10 cellular contexts compared by ENCODE assay signal in the genomic region with DNA sequence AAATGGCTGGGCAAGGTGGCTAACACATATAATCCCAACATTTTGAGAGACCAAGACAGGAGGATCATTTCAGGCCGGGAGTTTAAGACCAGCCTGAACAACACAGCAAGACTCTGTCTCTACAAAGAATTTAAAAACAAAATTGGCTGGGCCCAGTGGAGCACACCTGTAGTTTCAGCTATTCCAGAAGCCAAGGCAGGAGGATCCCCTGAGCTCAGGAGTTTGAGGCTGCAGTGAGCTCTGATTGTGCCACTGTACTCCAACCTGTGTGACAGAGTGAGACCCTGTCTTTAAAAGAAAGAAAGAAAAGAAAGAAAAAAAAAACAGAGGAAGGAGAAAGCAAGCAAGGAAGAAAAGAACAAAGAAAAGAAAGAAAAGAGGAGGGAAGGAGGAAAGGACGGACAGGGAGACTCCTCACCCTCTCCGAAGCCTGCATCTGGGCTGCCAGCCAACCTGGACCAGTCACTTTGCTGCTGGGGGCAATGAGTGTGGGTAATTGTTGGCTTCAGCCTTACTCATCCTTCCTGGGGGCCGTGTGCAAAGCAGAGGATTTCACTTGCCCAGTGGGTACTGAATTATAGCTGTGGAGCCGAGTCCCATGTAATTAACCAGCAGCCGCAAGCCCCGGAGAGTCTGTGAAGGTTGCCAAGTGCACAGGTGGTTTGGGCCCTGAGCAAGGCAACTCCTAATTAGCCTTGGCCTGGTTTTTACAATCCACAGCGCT. TPM values are rescaled to one million over a fixed set of nuclear protein-coding genes. Genes with fewer than 3 reads are reported as not detected.
DNase-seq lines count a peak whose midpoint lies in the region; ATAC-seq and TF ChIP-seq lines count a peak whose summit lies in the region.
"Had no signal": no experiment of that assay in that cellular context is flagged by ENCODE, and none has a peak within 500 bp of the region (broad histone marks: within the 10 kb centered on the region; RNA-seq: fewer than 3 reads in every experiment).

No MANE protein-coding gene starts in this region.

- TF ChIP-seq CTCF in fibroblast of lung (conservative IDR thresholded peaks at IDR 0.05 in 1 of 2, IDR thresholded peaks at IDR 0.05 in 1 of 2; ENCODE audit: low read depth in 1 of 2, low read length in 2 of 2) = no peak

- H3K4me2 ChIP-seq in fibroblast of lung (ENCODE audit: extremely low read depth, insufficient read depth, low read length) = no peak overlapping the region
- H3K4me2 ChIP-seq: BLaER1 had no signal

- H3K27me3 ChIP-seq in fibroblast of lung (ENCODE audit: control insufficient read depth, insufficient read depth, low read length) = peaks cover 3% of the 10 kb centered on the region
- H3K27me3 ChIP-seq: BLaER1 had no signal

- no peak overlapping the region for H3K4me3 ChIP-seq in fibroblast of lung (replicated peaks in 1 of 4; ENCODE audit: control extremely low read depth in 1 of 4, insufficient read depth in 1 of 4, low read depth in 3 of 4, low read length in 4 of 4)
- H3K4me3 ChIP-seq: BLaER1 had no signal

- H2AFZ ChIP-seq in fibroblast of lung (ENCODE audit: low read length) = no peak overlapping the region

- no peaks in the 10 kb centered on the region for H3K9me3 ChIP-seq in fibroblast of lung (ENCODE audit: control insufficient read depth, insufficient read depth, low read depth, low read length)
- H3K9me3 ChIP-seq: BLaER1 had no signal

- intact Hi-C loops in Right ventricle myocardium inferior (cut with DNase I) = no loop called here
- intact Hi-C loops in activated naive CD4-positive, alpha-beta T cell treated with anti-CD3 and anti-CD28 coated beads for 36 hours (cut with micrococcal nuclease) = no loop called here

- no peak overlapping the region for H3K4me3 Mint-ChIP-seq in T-helper 2 cell treated with Interferon-gamma antibody and Interleukin-4, amounts not matched to agents 5 μg/mL and 100 μg/mL, for 36 hours
- H3K4me3 Mint-ChIP-seq in activated naive CD4-positive, alpha-beta T cell treated with anti-CD3 and anti-CD28 coated beads for 36 hours = no peak overlapping the region
- H3K4me3 Mint-ChIP-seq: naive B cell had no signal

- peaks cover 33% of the 10 kb centered on the region for H3K27me3 Mint-ChIP-seq in T-helper 2 cell treated with Interferon-gamma antibody and Interleukin-4, amounts not matched to agents 5 μg/mL and 100 μg/mL, for 36 hours (ENCODE audit: low read depth)
- peaks cover 5% of the 10 kb centered on the region for H3K27me3 Mint-ChIP-seq in activated naive CD4-positive, alpha-beta T cell treated with anti-CD3 and anti-CD28 coated beads for 36 hours (ENCODE audit: low read depth)

- H3K79me2 ChIP-seq in fibroblast of lung (ENCODE audit: control insufficient read depth, insufficient read depth, low read length) = no peaks in the 10 kb centered on the region

- no peaks in the 10 kb centered on the region for H3K4me1 Mint-ChIP-seq in T-helper 2 cell treated with Interferon-gamma antibody and Interleukin-4, amounts not matched to agents 5 μg/mL and 100 μg/mL, for 36 hours (ENCODE audit: low read depth)
- H3K4me1 Mint-ChIP-seq in activated naive CD4-positive, alpha-beta T cell treated with anti-CD3 and anti-CD28 coated beads for 36 hours (ENCODE audit: low read depth) = no peaks in the 10 kb centered on the region
- H3K4me1 Mint-ChIP-seq: naive B cell had no signal

- H3K27ac Mint-ChIP-seq in T-helper 2 cell treated with Interferon-gamma antibody and Interleukin-4, amounts not matched to agents 5 μg/mL and 100 μg/mL, for 36 hours = peak overlapping the region; percentile 12
- H3K27ac Mint-ChIP-seq in activated naive CD4-positive, alpha-beta T cell treated with anti-CD3 and anti-CD28 coated beads for 36 hours = no peak overlapping the region
- H3K27ac Mint-ChIP-seq: naive B cell had no signal

- no peak for DNase-seq in T-helper 2 cell treated with Interferon-gamma antibody and Interleukin-4, amounts not matched to agents 5 μg/mL and 100 μg/mL, for 36 hours (ENCODE audit: low spot score)
- DNase-seq in T-helper 2 cell (no peak), RKO (ENCODE audit: low spot score) (peak; percentile 80), fibroblast of lung (ENCODE audit: low read depth in 2 of 2) (peak; percentile 41 to 80), Right ventricle myocardium inferior (ENCODE audit: missing footprints) (no peak)
- no peak for DNase-seq in activated naive CD4-positive, alpha-beta T cell treated with anti-CD3 and anti-CD28 coated beads for 36 hours
- DNase-seq: naive B cell had no signal

- H4K20me1 ChIP-seq in fibroblast of lung (ENCODE audit: control insufficient read depth, extremely low read depth, insufficient read depth, low read length) = no peaks in the 10 kb centered on the region
- H4K20me1 ChIP-seq: BLaER1 had no signal

- no peak overlapping the region for H3K9ac ChIP-seq in fibroblast of lung (ENCODE audit: insufficient read depth, low read length)
- H3K9ac ChIP-seq: BLaER1 had no signal

- CTCF ChIA-PET in activated naive CD4-positive, alpha-beta T cell treated with anti-CD3 and anti-CD28 coated beads for 36 hours (lab: Charles Lee) = interaction anchor here (0.7 kb wide), 1 partner anchor 93 kb away, joined by 5 read pairs; no protein-coding TSS in a partner anchor

- peaks cover 2% of the 10 kb centered on the region for H3K4me1 ChIP-seq in fibroblast of lung (ENCODE audit: control insufficient read depth, extremely low read depth, insufficient read depth, low read length)

- H3K27ac ChIP-seq in fibroblast of lung (ENCODE audit: insufficient read depth, low read length) = no peak overlapping the region
- peak overlapping the region; percentile 74 for H3K27ac ChIP-seq in temporal lobe (ENCODE audit: low read depth, low read length)
- H3K27ac ChIP-seq: BLaER1 had no signal

- no peaks in the 10 kb centered on the region for H3K9me3 Mint-ChIP-seq in T-helper 2 cell treated with Interferon-gamma antibody and Interleukin-4, amounts not matched to agents 5 μg/mL and 100 μg/mL, for 36 hours
- H3K9me3 Mint-ChIP-seq in activated naive CD4-positive, alpha-beta T cell treated with anti-CD3 and anti-CD28 coated beads for 36 hours = no peaks in the 10 kb centered on the region
- H3K9me3 Mint-ChIP-seq: naive B cell had no signal

- H3K36me3 Mint-ChIP-seq in T-helper 2 cell treated with Interferon-gamma antibody and Interleukin-4, amounts not matched to agents 5 μg/mL and 100 μg/mL, for 36 hours (ENCODE audit: low read depth) = no peaks in the 10 kb centered on the region
- H3K36me3 Mint-ChIP-seq in activated naive CD4-positive, alpha-beta T cell treated with anti-CD3 and anti-CD28 coated beads for 36 hours (ENCODE audit: low read depth) = no peaks in the 10 kb centered on the region
- H3K36me3 Mint-ChIP-seq: naive B cell had no signal

- ATAC-seq in GM18858 (IDR thresholded peaks at IDR 0.05; ENCODE audit: unreplicated experiment) (no peak), Right ventricle myocardium inferior (no peak)

- H3K36me3 ChIP-seq in fibroblast of lung (ENCODE audit: control insufficient read depth, insufficient read depth, low read length) = no peaks in the 10 kb centered on the region
- H3K36me3 ChIP-seq: BLaER1 had no signal

RNA-seq across cellular contexts. Expression of a gene that starts 6.7 kb away (rescaled TPM):
- total RNA-seq in fibroblast of lung (not detected in 2 replicates), temporal lobe (not detected), Right ventricle myocardium inferior (not detected)
- polyA plus RNA-seq in fibroblast of lung = not detected in 2 replicates
- polyA plus RNA-seq in fibroblast of lung (2012) = not detected in 2 replicates
- not detected in 2 replicates for polyA minus RNA-seq in fibroblast of lung (ENCODE audit: low replicate concordance)
- not detected for total RNA-seq in activated naive CD4-positive, alpha-beta T cell treated with anti-CD3 and anti-CD28 coated beads for 36 hours

RNA-seq across cellular contexts. Expression of a gene that starts 31.1 kb away (rescaled TPM):
- not detected in 2 replicates for total RNA-seq in fibroblast of lung
- polyA plus RNA-seq in fibroblast of lung = not detected in 2 replicates
- polyA plus RNA-seq in fibroblast of lung (2012) = not detected in 2 replicates
- polyA minus RNA-seq in fibroblast of lung (ENCODE audit: low replicate concordance) = not detected in 2 replicates
- total RNA-seq in temporal lobe = 12.8 TPM
- total RNA-seq in Right ventricle myocardium inferior = 5.9 TPM
- total RNA-seq in activated naive CD4-positive, alpha-beta T cell treated with anti-CD3 and anti-CD28 coated beads for 36 hours = 1 to 10 TPM in 1 of 2 experiments, under 1 TPM in 1; 0.64 to 1.6 TPM

RNA-seq across cellular contexts. Expression of a gene that starts 38.4 kb away (rescaled TPM):
- total RNA-seq in fibroblast of lung (76.3 and 84.9 TPM in 2 replicates), temporal lobe (107 TPM), Right ventricle myocardium inferior (37.7 TPM)
- 42.5 and 59.9 TPM in 2 replicates for polyA plus RNA-seq in fibroblast of lung
- polyA plus RNA-seq in fibroblast of lung (2012) = 20.5 and 32.1 TPM in 2 replicates
- polyA minus RNA-seq in fibroblast of lung (ENCODE audit: low replicate concordance) = 41.8 and 58.3 TPM in 2 replicates
- 10 to 100 TPM; 18.0 to 19.2 TPM for total RNA-seq in activated naive CD4-positive, alpha-beta T cell treated with anti-CD3 and anti-CD28 coated beads for 36 hours

RNA-seq across cellular contexts. Expression of a gene that starts 50.2 kb away (rescaled TPM):
- total RNA-seq in fibroblast of lung (76.5 and 113 TPM in 2 replicates), temporal lobe (4.2 TPM), Right ventricle myocardium inferior (95.2 TPM)
- polyA plus RNA-seq in fibroblast of lung = 49.2 and 225 TPM in 2 replicates
- 1,082 and 3,263 TPM in 2 replicates for polyA plus RNA-seq in fibroblast of lung (2012)
- 122 and 423 TPM in 2 replicates for polyA minus RNA-seq in fibroblast of lung (ENCODE audit: low replicate concordance)
- total RNA-seq in activated naive CD4-positive, alpha-beta T cell treated with anti-CD3 and anti-CD28 coated beads for 36 hours = 100 to 1,000 TPM in 1 of 2 experiments, 10 to 100 TPM in 1; 95.7 to 130 TPM

Comparison
In these comparisons a context has a peak if more than half of its experiments do, and no peak if none do; other contexts are left out.
1. DNase-seq: peak in RKO (single experiment) and fibroblast of lung (2 of 2); none in T-helper 2 cell treated with Interferon-gamma antibody and Interleukin-4, amounts not matched to agents 5 μg/mL and 100 μg/mL, for 36 hours (single experiment), T-helper 2 cell (0 of 5), Right ventricle myocardium inferior (single experiment) and activated naive CD4-positive, alpha-beta T cell treated with anti-CD3 and anti-CD28 coated beads for 36 hours (single experiment).